In genomic region chr10:58394471-58394870, GRCh38 we compare ENCODE assay signal across 22 cellular contexts. TPM values are rescaled to one million over a fixed set of nuclear protein-coding genes. Genes with fewer than 3 reads are reported as not detected.
DNase-seq lines count a peak whose midpoint lies in the region; ATAC-seq and TF ChIP-seq lines count a peak whose summit lies in the region.
"Had no signal": no experiment of that assay in that cellular context is flagged by ENCODE, and none has a peak within 500 bp of the region (broad histone marks: within the 10 kb centered on the region; RNA-seq: fewer than 3 reads in every experiment).

No MANE protein-coding gene starts in this region.

- POLR2A ChIA-PET in RWPE1 (lab: Yijun Ruan, JAX; ENCODE audit: low non-redundant PET), result no interaction called here

- no peaks in the 10 kb centered on the region for H3K9me3 ChIP-seq in H9 (ENCODE audit: control insufficient read depth, low read depth, low read length)
- H3K9me3 ChIP-seq: A549; BLaER1 treated with 17β-estradiol and CSF1 and Interleukin-3, amounts not matched to agents 10 nM and 100 nM had no signal

- no peak overlapping the region for H4K5ac ChIP-seq in H9 (ENCODE audit: insufficient read length, low read depth, low read length)

- no peaks in the 10 kb centered on the region for H3K79me2 ChIP-seq in H9 (ENCODE audit: insufficient read depth, low read length)

- H3K27ac ChIP-seq in H9 (ENCODE audit: insufficient read length, low read depth, low read length), result no peak overlapping the region
- no peak overlapping the region for H3K27ac ChIP-seq in RWPE1
- H3K27ac ChIP-seq: 22Rv1; A549; BLaER1 treated with 17β-estradiol and CSF1 and Interleukin-3, amounts not matched to agents 10 nM and 100 nM; C4-2B had no signal

- no peak overlapping the region for H2BK5ac ChIP-seq in H9 (ENCODE audit: insufficient read length, low read length)

- no peaks in the 10 kb centered on the region for H3K79me1 ChIP-seq in H9 (ENCODE audit: insufficient read depth, low read depth, low read length, poor library complexity, severe bottlenecking)

- H3K14ac ChIP-seq in H9 (ENCODE audit: insufficient read depth, low read length), result no peak overlapping the region

- CTCF ChIA-PET in RWPE1 (lab: Yijun Ruan, JAX), result no interaction called here

- no peak overlapping the region for H3K18ac ChIP-seq in H9 (ENCODE audit: insufficient read length, low read depth, low read length)

- no peak overlapping the region for H3T11ph ChIP-seq in H9 (ENCODE audit: low read length)

- no peak overlapping the region for H2AFZ ChIP-seq in H9 (ENCODE audit: low read length)

- TF ChIP-seq CTCF in H9 (conservative IDR thresholded peaks at IDR 0.05) (no peak), RWPE1 (conservative IDR thresholded peaks at IDR 0.05; ENCODE audit: low read depth) (no peak)

- no peak overlapping the region for H4K91ac ChIP-seq in H9 (ENCODE audit: insufficient read length, low read depth, low read length)

- no peak overlapping the region for H4K8ac ChIP-seq in H9 (replicated peaks; ENCODE audit: insufficient read length, low read depth, low read length)

- peak overlapping the region; percentile 61 for H3K27ac Mint-ChIP-seq in activated T-cell treated with anti-CD3 and anti-CD28 coated beads, Interleukin-2, amount 50 U/mL, for 24 hours
- no peak overlapping the region for H3K27ac Mint-ChIP-seq in activated T-cell treated with anti-CD3 and anti-CD28 coated beads, Interleukin-2, amount 50 U/mL, for 72 hours
- no peak overlapping the region for H3K27ac Mint-ChIP-seq in H9
- H3K27ac Mint-ChIP-seq: B cell had no signal

- DNase-seq in activated T-cell treated with anti-CD3 and anti-CD28 coated beads, Interleukin-2, amount 50 U/mL, for 24 hours, result no peak
- DNase-seq in activated T-cell treated with anti-CD3 and anti-CD28 coated beads, Interleukin-2, amount 50 U/mL, for 72 hours, result no peak
- DNase-seq in iris pigment epithelial cell (ENCODE audit: low read depth) (peak; percentile 13), H9 (no peak), RWPE1 (ENCODE audit: low spot score) (no peak)
- DNase-seq: AML-193; CD4-positive, alpha-beta memory T cell; CD8-positive, alpha-beta memory T cell; COR-L47; DMS 273 treated with DMSO at 0.1 percent for 48 hours; DMS153; DMS53; DMS79; DND-41; EL; GDM1 had no signal

- no peaks in the 10 kb centered on the region for H4K20me1 ChIP-seq in H9 (ENCODE audit: control insufficient read depth, insufficient read depth, insufficient read length)

- H3K23me2 ChIP-seq in H9 (ENCODE audit: insufficient read length, low read depth, low read length, poor library complexity, severe bottlenecking), result no peaks in the 10 kb centered on the region

- H2BK120ac ChIP-seq in H9 (ENCODE audit: low read depth, low read length, poor library complexity, severe bottlenecking), result no peak overlapping the region

- H3K23ac ChIP-seq in H9 (ENCODE audit: insufficient read length, low read depth, low read length), result no peak overlapping the region

- no peaks in the 10 kb centered on the region for H3K27me3 Mint-ChIP-seq in activated T-cell treated with anti-CD3 and anti-CD28 coated beads, Interleukin-2, amount 50 U/mL, for 24 hours
- H3K27me3 Mint-ChIP-seq in activated T-cell treated with anti-CD3 and anti-CD28 coated beads, Interleukin-2, amount 50 U/mL, for 72 hours (ENCODE audit: low read depth), result no peaks in the 10 kb centered on the region
- H3K27me3 Mint-ChIP-seq in H9 (ENCODE audit: low read depth), result no peaks in the 10 kb centered on the region
- H3K27me3 Mint-ChIP-seq: B cell; CD4-positive, alpha-beta memory T cell; CD8-positive, alpha-beta memory T cell had no signal

- H2BK20ac ChIP-seq in H9 (ENCODE audit: low read depth, low read length, poor library complexity, severe bottlenecking), result no peak overlapping the region

- no peak overlapping the region for H3K56ac ChIP-seq in H9 (ENCODE audit: insufficient read length, low read depth, low read length)

- no peak overlapping the region for H3K4me3 Mint-ChIP-seq in activated T-cell treated with anti-CD3 and anti-CD28 coated beads, Interleukin-2, amount 50 U/mL, for 24 hours
- no peak overlapping the region for H3K4me3 Mint-ChIP-seq in activated T-cell treated with anti-CD3 and anti-CD28 coated beads, Interleukin-2, amount 50 U/mL, for 72 hours
- no peak overlapping the region for H3K4me3 Mint-ChIP-seq in H9
- H3K4me3 Mint-ChIP-seq: B cell; CD4-positive, alpha-beta memory T cell; CD8-positive, alpha-beta memory T cell had no signal

- H3K9me3 Mint-ChIP-seq in activated T-cell treated with anti-CD3 and anti-CD28 coated beads, Interleukin-2, amount 50 U/mL, for 24 hours, result no peaks in the 10 kb centered on the region
- H3K9me3 Mint-ChIP-seq in activated T-cell treated with anti-CD3 and anti-CD28 coated beads, Interleukin-2, amount 50 U/mL, for 72 hours, result no peaks in the 10 kb centered on the region
- no peaks in the 10 kb centered on the region for H3K9me3 Mint-ChIP-seq in H9
- H3K9me3 Mint-ChIP-seq: CD4-positive, alpha-beta memory T cell; CD8-positive, alpha-beta memory T cell had no signal

- no peak for ATAC-seq in activated T-cell treated with anti-CD3 and anti-CD28 coated beads, Interleukin-2, amount 50 U/mL, for 72 hours (replicated peaks in 1 of 2)
- ATAC-seq: A549, GM12878 had no signal

- no peaks in the 10 kb centered on the region for H3K4me1 ChIP-seq in H9 (ENCODE audit: insufficient read depth, low read length)

- H3K4me1 Mint-ChIP-seq in activated T-cell treated with anti-CD3 and anti-CD28 coated beads, Interleukin-2, amount 50 U/mL, for 24 hours (ENCODE audit: low read depth), result peaks cover 28% of the 10 kb centered on the region
- H3K4me1 Mint-ChIP-seq in activated T-cell treated with anti-CD3 and anti-CD28 coated beads, Interleukin-2, amount 50 U/mL, for 72 hours (ENCODE audit: low read depth), result peaks cover 9% of the 10 kb centered on the region
- H3K4me1 Mint-ChIP-seq in H9, result peaks cover 3% of the 10 kb centered on the region in 2 experiments

- no peak overlapping the region for H3K4ac ChIP-seq in H9 (ENCODE audit: low read depth, low read length)

- H3K9ac ChIP-seq in H9 (ENCODE audit: extremely low read depth, insufficient read length, low read length), result no peak overlapping the region
- H3K9ac ChIP-seq: BLaER1 treated with 17β-estradiol and CSF1 and Interleukin-3, amounts not matched to agents 10 nM and 100 nM had no signal

- no peak overlapping the region for H3K4me2 ChIP-seq in H9 (ENCODE audit: insufficient read depth, insufficient read length, low read length)
- H3K4me2 ChIP-seq: A549; BLaER1 treated with 17β-estradiol and CSF1 and Interleukin-3, amounts not matched to agents 10 nM and 100 nM had no signal

- H2BK15ac ChIP-seq in H9 (ENCODE audit: low read depth, low read length), result no peak overlapping the region

- no peak overlapping the region for H2AK5ac ChIP-seq in H9 (ENCODE audit: insufficient read length, low read length)

- H3K27me3 ChIP-seq in H9 (ENCODE audit: insufficient read depth, low read length), result no peaks in the 10 kb centered on the region
- H3K27me3 ChIP-seq: BLaER1 treated with 17β-estradiol and CSF1 and Interleukin-3, amounts not matched to agents 10 nM and 100 nM had no signal

- H2BK12ac ChIP-seq in H9 (ENCODE audit: insufficient read length, low read depth, low read length), result no peak overlapping the region

- peaks cover 88% of the 10 kb centered on the region for H3K36me3 Mint-ChIP-seq in activated T-cell treated with anti-CD3 and anti-CD28 coated beads, Interleukin-2, amount 50 U/mL, for 24 hours (ENCODE audit: low read depth)
- peaks cover 3 to 24% of the 10 kb centered on the region in 2 donors for H3K36me3 Mint-ChIP-seq in activated T-cell treated with anti-CD3 and anti-CD28 coated beads, Interleukin-2, amount 50 U/mL, for 72 hours (ENCODE audit: insufficient read depth in 2 of 2)
- H3K36me3 Mint-ChIP-seq in H9 (ENCODE audit: insufficient read depth in 1 of 3, low read depth in 3 of 3), result peaks cover 24 to 73% (median 69%) of the 10 kb centered on the region in 3 experiments; a peak in 6 of 7 replicates

RNA-seq across cellular contexts. Expression of gene TFAM, which starts 9.3 kb away (rescaled TPM):
- 10 to 100 TPM; 72.4 to 89.8 TPM for total RNA-seq in activated T-cell treated with anti-CD3 and anti-CD28 coated beads, Interleukin-2, amount 50 U/mL, for 72 hours
- total RNA-seq in H9 (2021), result 129 and 144 TPM in 2 replicates

RNA-seq across cellular contexts. Expression of gene UBE2D1, which starts 59.7 kb away (rescaled TPM):
- total RNA-seq in activated T-cell treated with anti-CD3 and anti-CD28 coated beads, Interleukin-2, amount 50 U/mL, for 72 hours, result 10 to 100 TPM; 10.5 to 12.1 TPM
- 26.8 and 27.7 TPM in 2 replicates for total RNA-seq in H9 (2021)
